ENCODE assay signal across 25 cellular contexts in genomic region chr3:10474847-10475246, GRCh38. TPM values are rescaled to one million over a fixed set of nuclear protein-coding genes. Genes with fewer than 3 reads are reported as not detected.
DNase-seq lines count a peak whose midpoint lies in the region; ATAC-seq and TF ChIP-seq lines count a peak whose summit lies in the region.
"Had no signal": no experiment of that assay in that cellular context is flagged by ENCODE, and none has a peak within 500 bp of the region (broad histone marks: within the 10 kb centered on the region; RNA-seq: fewer than 3 reads in every experiment).

No MANE protein-coding gene starts in this region.

- H3K36me3 Mint-ChIP-seq in type B pancreatic cell: no peaks in the 10 kb centered on the region
- peaks cover 0 to 3% of the 10 kb centered on the region in 2 donors for H3K36me3 Mint-ChIP-seq in CD14-positive monocyte
- H3K36me3 Mint-ChIP-seq: CD4-positive, CD25-positive, alpha-beta regulatory T cell had no signal

- intact Hi-C loops in CD14-positive monocyte (cut with micrococcal nuclease) (no loop called here), esophagus squamous epithelium (cut with DNase I) (no loop called here)

- DNase-seq in G401 (ENCODE audit: low spot score) (peak; percentile 37), MV-4-11 (lab: John Stamatoyannopoulos, UW) (peak; percentile 89), type B pancreatic cell (ENCODE audit: extremely low spot score, unreplicated experiment) (no peak), CD14-positive monocyte (ENCODE audit: low spot score) (no peak), esophagus squamous epithelium (lab: John Stamatoyannopoulos, UW) (no peak)
- DNase-seq: activated CD8-positive, alpha-beta memory T cell treated with anti-CD3 and anti-CD28 coated beads, Interleukin-2, amount 50 U/mL, for 48 hours; activated gamma-delta T cell; CD4-positive, CD25-positive, alpha-beta regulatory T cell; DMS153; H7; left cardiac atrium; midbrain; NCI-H1092; NCI-H2081 treated with DMSO at 0.1 percent for 48 hours; NCI-H510A treated with DMSO at 0.1 percent for 48 hours; OCI-M1; SIG-M5; T-helper 1 cell had no signal

- no peak overlapping the region for H3K4me3 ChIP-seq in esophagus squamous epithelium
- H3K4me3 ChIP-seq: cardiac muscle cell, gastroesophageal sphincter had no signal

- in situ Hi-C loops in G401 (cut with HindIII; ENCODE audit: low sequenced_read_pairs): loop anchor here (10.0 kb wide), 1 partner anchor 110 kb away; no protein-coding TSS in a partner anchor

- no peaks in the 10 kb centered on the region for H3K9me3 Mint-ChIP-seq in type B pancreatic cell
- H3K9me3 Mint-ChIP-seq in CD14-positive monocyte: peaks cover 11 to 22% (median 12%) of the 10 kb centered on the region in 7 donors

- H3K27ac Mint-ChIP-seq in type B pancreatic cell (no peak overlapping the region), CD14-positive monocyte (peak overlapping the region in 1 of 7 donors; percentile 11)
- H3K27ac Mint-ChIP-seq: CD4-positive, CD25-positive, alpha-beta regulatory T cell had no signal

- no peaks in the 10 kb centered on the region for H3K4me1 ChIP-seq in esophagus squamous epithelium

- no peaks in the 10 kb centered on the region for H3K9me3 ChIP-seq in esophagus squamous epithelium

- H3K4me1 Mint-ChIP-seq in type B pancreatic cell (ENCODE audit: unreplicated experiment) (peaks cover 9% of the 10 kb centered on the region), CD14-positive monocyte (peaks cover 5% of the 10 kb centered on the region)

- ATAC-seq in GM19351 (IDR thresholded peaks at IDR 0.05; ENCODE audit: unreplicated experiment) (peak; percentile 93), GM21717 (IDR thresholded peaks at IDR 0.05; ENCODE audit: unreplicated experiment) (no peak)
- ATAC-seq: gastroesophageal sphincter, left cardiac atrium had no signal

- H3K27me3 ChIP-seq in esophagus squamous epithelium: peaks cover 0 to 42% (median 0%) of the 10 kb centered on the region in 4 donors
- H3K27me3 ChIP-seq: cardiac muscle cell had no signal

- no peak for TF ChIP-seq POLR2A in esophagus squamous epithelium (IDR thresholded peaks at IDR 0.05)

- no peak for TF ChIP-seq CTCF in type B pancreatic cell (conservative IDR thresholded peaks at IDR 0.05)
- TF ChIP-seq CTCF in CD14-positive monocyte (IDR thresholded peaks at IDR 0.05): no peak
- no peak for TF ChIP-seq CTCF in esophagus squamous epithelium (IDR thresholded peaks at IDR 0.05)

- H3K27me3 Mint-ChIP-seq in type B pancreatic cell: peaks cover 30% of the 10 kb centered on the region
- peaks cover 12 to 20% (median 14%) of the 10 kb centered on the region in 3 donors for H3K27me3 Mint-ChIP-seq in CD14-positive monocyte (ENCODE audit: low read depth in 3 of 3)

- H3K4me3 Mint-ChIP-seq in type B pancreatic cell (no peak overlapping the region), CD14-positive monocyte (no peak overlapping the region)
- H3K4me3 Mint-ChIP-seq: CD4-positive, CD25-positive, alpha-beta regulatory T cell had no signal

- WGBS in esophagus squamous epithelium, 2 donors: 54 to 70% methylated on average over 7 to 9 of the region's 9 CpGs

- peak overlapping the region; percentile 32 for H3K27ac ChIP-seq in cingulate gyrus (ENCODE audit: low read depth, low read length)
- H3K27ac ChIP-seq in esophagus squamous epithelium: no peak overlapping the region
- H3K27ac ChIP-seq: cardiac muscle cell, gastroesophageal sphincter had no signal

- no peaks in the 10 kb centered on the region for H3K36me3 ChIP-seq in esophagus squamous epithelium
- H3K36me3 ChIP-seq: cardiac muscle cell, gastroesophageal sphincter had no signal

RNA-seq across cellular contexts. Expression of gene ATP2B2, which starts 30.5 kb away (rescaled TPM):
- total RNA-seq in G401 (2014; rRNA removed; shearing (Covaris generic)): not detected in 2 replicates
- total RNA-seq in type B pancreatic cell (ENCODE audit: low replicate concordance) (0.31 and 0.76 TPM in 2 replicates), esophagus squamous epithelium (under 1 TPM; 0.31 to 0.57 (median 0.42) TPM)
- not detected for polyA plus RNA-seq in CD14-positive monocyte
- total RNA-seq: CD4-positive, CD25-positive, alpha-beta regulatory T cell; epithelial cell of proximal tubule; pulmonary artery endothelial cell had no signal

Comparison
In these comparisons a context has a peak if more than half of its experiments do, and no peak if none do; other contexts are left out.
1. DNase-seq: peak in G401 (single experiment) and MV-4-11 (single experiment); none in type B pancreatic cell (single experiment), CD14-positive monocyte (single experiment) and esophagus squamous epithelium (single experiment).